22 cellular contexts compared by ENCODE assay signal in genomic region chr16:23286131-23286532, GRCh38. TPM values are rescaled to one million over a fixed set of nuclear protein-coding genes. Genes with fewer than 3 reads are reported as not detected.
DNase-seq lines count a peak whose midpoint lies in the region; ATAC-seq and TF ChIP-seq lines count a peak whose summit lies in the region.
"Had no signal": no experiment of that assay in that cellular context is flagged by ENCODE, and none has a peak within 500 bp of the region (broad histone marks: within the 10 kb centered on the region; RNA-seq: fewer than 3 reads in every experiment).

No MANE protein-coding gene starts in this region.

- intact Hi-C loops in mammary epithelial cell (cut with micrococcal nuclease) (loop anchor here (1.0 to 2.0 kb wide), 2 partner anchors 104 to 137 kb away; partner anchors contain the start of gene SCNN1G), cardiac septum (cut with DNase I) (no loop called here)

- CTCF ChIA-PET in mammary epithelial cell (lab: Charles Lee; ENCODE audit: low non-redundant PET): no interaction called here

- H3K4me3 ChIP-seq in AG10803 (ENCODE audit: low read length) (no peak overlapping the region), mammary epithelial cell (replicated peaks in 1 of 3; ENCODE audit: insufficient read depth in 1 of 3, low read depth in 2 of 3, low read length in 3 of 3) (no peak overlapping the region)
- H3K4me3 ChIP-seq: neural progenitor cell, right lobe of liver, upper lobe of left lung had no signal

- H4K20me1 ChIP-seq in mammary epithelial cell (ENCODE audit: insufficient read depth, low read length): no peaks in the 10 kb centered on the region

- H2AFZ ChIP-seq in mammary epithelial cell (ENCODE audit: low read depth, low read length): peak overlapping the region; percentile 54
- H2AFZ ChIP-seq: neural progenitor cell had no signal

- H3K79me2 ChIP-seq in mammary epithelial cell (ENCODE audit: insufficient read depth, low read length): no peaks in the 10 kb centered on the region

- peaks cover 46% of the 10 kb centered on the region for H3K4me1 ChIP-seq in mammary epithelial cell (ENCODE audit: insufficient read depth, low read length)
- H3K4me1 ChIP-seq: neural progenitor cell, right lobe of liver, upper lobe of left lung had no signal

- no peak overlapping the region for H3K4me3 Mint-ChIP-seq in type B pancreatic cell
- H3K4me3 Mint-ChIP-seq: immature natural killer cell, neural progenitor cell had no signal

- peak overlapping the region; percentile 56 for H3K4me2 ChIP-seq in mammary epithelial cell (ENCODE audit: insufficient read depth, low read depth, low read length)
- H3K4me2 ChIP-seq: neural progenitor cell had no signal

- peak overlapping the region; percentile 69 for H3K27ac ChIP-seq in mammary epithelial cell (ENCODE audit: insufficient read depth, low read depth, low read length)
- H3K27ac ChIP-seq: C4-2B, neural progenitor cell, right lobe of liver, upper lobe of left lung had no signal

- TF ChIP-seq CTCF in AG10803 (conservative IDR thresholded peaks at IDR 0.05; ENCODE audit: low read length): no peak
- TF ChIP-seq CTCF in mammary epithelial cell (conservative IDR thresholded peaks at IDR 0.05 in 1 of 2, IDR thresholded peaks at IDR 0.05 in 1 of 2; ENCODE audit: extremely low read depth in 1 of 2, insufficient read depth in 1 of 2, low read depth in 1 of 2, low read length in 2 of 2): no peak
- TF ChIP-seq CTCF in type B pancreatic cell (conservative IDR thresholded peaks at IDR 0.05): no peak

- H3K27me3 Mint-ChIP-seq in type B pancreatic cell: no peaks in the 10 kb centered on the region

- ATAC-seq in GM19463 (IDR thresholded peaks at IDR 0.05; ENCODE audit: unreplicated experiment): no peak
- ATAC-seq: activated naive CD4-positive, alpha-beta T cell treated with anti-CD3 and anti-CD28 coated beads, Interleukin-2, amount 50 U/mL, for 72 hours; right lobe of liver had no signal

- no peak overlapping the region for H3K9ac ChIP-seq in mammary epithelial cell (ENCODE audit: insufficient read depth, low read length)
- H3K9ac ChIP-seq: neural progenitor cell had no signal

- H3K36me3 ChIP-seq in mammary epithelial cell (ENCODE audit: insufficient read depth, low read length): no peaks in the 10 kb centered on the region
- H3K36me3 ChIP-seq: neural progenitor cell, right lobe of liver, upper lobe of left lung had no signal

- no peak overlapping the region for H3K27ac Mint-ChIP-seq in type B pancreatic cell
- H3K27ac Mint-ChIP-seq: activated naive CD4-positive, alpha-beta T cell treated with anti-CD3 and anti-CD28 coated beads, Interleukin-2, amount 50 U/mL, for 72 hours; immature natural killer cell; neural progenitor cell had no signal

- no TSS peak for BruUV-seq in mammary epithelial cell (replicated peaks; lab: Mats Ljungman, UMichigan)

- in situ Hi-C loops in mammary epithelial cell (cut with MboI; ENCODE audit: low sequenced_read_pairs in 2 of 2): no loop called here

- H3K4me1 Mint-ChIP-seq in type B pancreatic cell (ENCODE audit: unreplicated experiment): no peaks in the 10 kb centered on the region
- H3K4me1 Mint-ChIP-seq: immature natural killer cell had no signal

- H3K9me3 ChIP-seq in mammary epithelial cell (replicated peaks; ENCODE audit: insufficient read depth, low read length): no peaks in the 10 kb centered on the region
- H3K9me3 ChIP-seq: right lobe of liver, upper lobe of left lung had no signal

- DNase-seq in AG10803 (ENCODE audit: low read depth) (peak; percentile 42), HPDE6-E6E7 (ENCODE audit: extremely low spot score) (peak; percentile 59), mammary epithelial cell (peak; percentile 97), kidney tubule cell (ENCODE audit: low spot score) (peak; percentile 91), NCI-H2171 (lab: John Stamatoyannopoulos, UW) (no peak), type B pancreatic cell (ENCODE audit: extremely low spot score, unreplicated experiment) (no peak), cardiac septum (ENCODE audit: low spot score) (no peak)
- DNase-seq: activated CD8-positive, alpha-beta memory T cell treated with anti-CD3 and anti-CD28 coated beads, Interleukin-2, amount 50 U/mL, for 48 hours; caudate nucleus; DND-41; effector memory CD4-positive, alpha-beta T cell; immature natural killer cell; mesenchymal stem cell; NCI-H2029 treated with DMSO at 0.1 percent for 48 hours; right lobe of liver; stimulated activated CD4-positive, alpha-beta T cell treated with anti-CD3 and anti-CD28 coated beads, Interleukin-4, amount 100 ng/mL, for 1 hour; SW 1271; upper lobe of left lung had no signal

- dilution Hi-C loops in mammary epithelial cell (cut with HindIII; ENCODE audit: low sequenced_read_pairs): no loop called here

- WGBS in mammary epithelial cell (ENCODE audit: low coverage, missing lambda C conversion rate): 17% methylated on average over 4 of the region's 4 CpGs

- H3K9me3 Mint-ChIP-seq in type B pancreatic cell: no peaks in the 10 kb centered on the region
- H3K9me3 Mint-ChIP-seq: activated naive CD4-positive, alpha-beta T cell treated with anti-CD3 and anti-CD28 coated beads, Interleukin-2, amount 50 U/mL, for 72 hours; immature natural killer cell had no signal

- H3K36me3 Mint-ChIP-seq in type B pancreatic cell: no peaks in the 10 kb centered on the region
- H3K36me3 Mint-ChIP-seq: activated naive CD4-positive, alpha-beta T cell treated with anti-CD3 and anti-CD28 coated beads, Interleukin-2, amount 50 U/mL, for 72 hours; immature natural killer cell; neural progenitor cell had no signal

- H3K27me3 ChIP-seq in mammary epithelial cell (ENCODE audit: insufficient read depth, low read length): no peaks in the 10 kb centered on the region
- H3K27me3 ChIP-seq: neural progenitor cell, right lobe of liver, upper lobe of left lung had no signal

RNA-seq across cellular contexts. Expression of gene SCNN1B, which starts 16.0 kb away (rescaled TPM):
- total RNA-seq in mammary epithelial cell (1 to 10 TPM in 1 of 2 donors, under 1 TPM in 1; 0.80 to 3.0 TPM), type B pancreatic cell (ENCODE audit: low replicate concordance) (4.2 and 4.3 TPM in 2 replicates), cardiac septum (not detected)
- 0.90 TPM for polyA plus RNA-seq in mammary epithelial cell
- not detected for polyA minus RNA-seq in mammary epithelial cell
- total RNA-seq: activated naive CD4-positive, alpha-beta T cell treated with anti-CD3 and anti-CD28 coated beads, Interleukin-2, amount 50 U/mL, for 72 hours had no signal
- polyA plus RNA-seq: immature natural killer cell had no signal

Comparison
In these comparisons a context has a peak if more than half of its experiments do, and no peak if none do; other contexts are left out.
1. DNase-seq: peak in AG10803 (single experiment), HPDE6-E6E7 (single experiment), mammary epithelial cell (single experiment) and kidney tubule cell (single experiment); none in NCI-H2171 (single experiment), type B pancreatic cell (single experiment) and cardiac septum (single experiment).